Comparison of ENCODE assay signal across 1 cellular context in the genomic region with DNA sequence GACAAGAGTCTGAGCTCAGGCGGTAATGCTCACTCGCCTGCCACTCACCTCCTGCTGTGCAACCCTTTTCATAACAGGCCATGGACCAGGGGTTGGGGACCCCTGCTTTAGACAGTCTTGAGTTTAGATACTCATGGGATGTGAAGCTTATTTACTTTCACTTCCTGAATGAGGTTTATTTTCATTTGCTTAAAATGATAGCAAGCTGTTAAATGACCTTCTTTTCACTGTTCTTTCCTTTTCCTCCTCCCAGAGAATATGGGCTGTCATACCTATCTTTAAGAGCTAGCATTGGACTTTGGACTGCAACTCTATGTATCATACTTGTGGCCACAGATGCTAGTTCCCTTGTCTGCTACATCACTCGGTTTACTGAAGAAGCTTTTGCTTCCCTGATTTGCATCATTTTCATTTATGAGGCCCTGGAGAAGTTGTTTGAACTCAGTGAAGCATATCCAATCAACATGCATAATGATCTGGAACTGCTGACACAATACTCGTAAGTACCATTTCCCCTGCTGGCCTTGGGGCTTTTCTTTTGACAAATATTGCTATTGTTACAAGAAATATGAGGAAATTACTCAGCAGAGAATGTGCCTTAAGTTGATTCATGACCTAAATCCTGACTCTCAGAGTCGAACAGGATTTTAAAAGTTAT.
A peak's percentile ranks its signal among the peaks of the same experiment; 100 is the strongest.
TF ChIP-seq lines count a peak whose summit lies in the region.

No MANE protein-coding gene starts in this region.

TF ChIP-seq in GM12878, 131 proteins besides CTCF, POLR2A, EP300 and RAD21 (continued from another document and continues in another):
- TF ChIP-seq, protein P1, sequence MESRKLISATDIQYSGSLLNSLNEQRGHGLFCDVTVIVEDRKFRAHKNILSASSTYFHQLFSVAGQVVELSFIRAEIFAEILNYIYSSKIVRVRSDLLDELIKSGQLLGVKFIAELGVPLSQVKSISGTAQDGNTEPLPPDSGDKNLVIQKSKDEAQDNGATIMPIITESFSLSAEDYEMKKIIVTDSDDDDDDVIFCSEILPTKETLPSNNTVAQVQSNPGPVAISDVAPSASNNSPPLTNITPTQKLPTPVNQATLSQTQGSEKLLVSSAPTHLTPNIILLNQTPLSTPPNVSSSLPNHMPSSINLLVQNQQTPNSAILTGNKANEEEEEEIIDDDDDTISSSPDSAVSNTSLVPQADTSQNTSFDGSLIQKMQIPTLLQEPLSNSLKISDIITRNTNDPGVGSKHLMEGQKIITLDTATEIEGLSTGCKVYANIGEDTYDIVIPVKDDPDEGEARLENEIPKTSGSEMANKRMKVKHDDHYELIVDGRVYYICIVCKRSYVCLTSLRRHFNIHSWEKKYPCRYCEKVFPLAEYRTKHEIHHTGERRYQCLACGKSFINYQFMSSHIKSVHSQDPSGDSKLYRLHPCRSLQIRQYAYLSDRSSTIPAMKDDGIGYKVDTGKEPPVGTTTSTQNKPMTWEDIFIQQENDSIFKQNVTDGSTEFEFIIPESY (IDR thresholded peaks at IDR 0.05), result no peak
- peak; percentile 58; the same call in 1 of the 2 replicates for TF ChIP-seq FOXK2 (IDR thresholded peaks at IDR 0.05)
- TF ChIP-seq, protein P2, sequence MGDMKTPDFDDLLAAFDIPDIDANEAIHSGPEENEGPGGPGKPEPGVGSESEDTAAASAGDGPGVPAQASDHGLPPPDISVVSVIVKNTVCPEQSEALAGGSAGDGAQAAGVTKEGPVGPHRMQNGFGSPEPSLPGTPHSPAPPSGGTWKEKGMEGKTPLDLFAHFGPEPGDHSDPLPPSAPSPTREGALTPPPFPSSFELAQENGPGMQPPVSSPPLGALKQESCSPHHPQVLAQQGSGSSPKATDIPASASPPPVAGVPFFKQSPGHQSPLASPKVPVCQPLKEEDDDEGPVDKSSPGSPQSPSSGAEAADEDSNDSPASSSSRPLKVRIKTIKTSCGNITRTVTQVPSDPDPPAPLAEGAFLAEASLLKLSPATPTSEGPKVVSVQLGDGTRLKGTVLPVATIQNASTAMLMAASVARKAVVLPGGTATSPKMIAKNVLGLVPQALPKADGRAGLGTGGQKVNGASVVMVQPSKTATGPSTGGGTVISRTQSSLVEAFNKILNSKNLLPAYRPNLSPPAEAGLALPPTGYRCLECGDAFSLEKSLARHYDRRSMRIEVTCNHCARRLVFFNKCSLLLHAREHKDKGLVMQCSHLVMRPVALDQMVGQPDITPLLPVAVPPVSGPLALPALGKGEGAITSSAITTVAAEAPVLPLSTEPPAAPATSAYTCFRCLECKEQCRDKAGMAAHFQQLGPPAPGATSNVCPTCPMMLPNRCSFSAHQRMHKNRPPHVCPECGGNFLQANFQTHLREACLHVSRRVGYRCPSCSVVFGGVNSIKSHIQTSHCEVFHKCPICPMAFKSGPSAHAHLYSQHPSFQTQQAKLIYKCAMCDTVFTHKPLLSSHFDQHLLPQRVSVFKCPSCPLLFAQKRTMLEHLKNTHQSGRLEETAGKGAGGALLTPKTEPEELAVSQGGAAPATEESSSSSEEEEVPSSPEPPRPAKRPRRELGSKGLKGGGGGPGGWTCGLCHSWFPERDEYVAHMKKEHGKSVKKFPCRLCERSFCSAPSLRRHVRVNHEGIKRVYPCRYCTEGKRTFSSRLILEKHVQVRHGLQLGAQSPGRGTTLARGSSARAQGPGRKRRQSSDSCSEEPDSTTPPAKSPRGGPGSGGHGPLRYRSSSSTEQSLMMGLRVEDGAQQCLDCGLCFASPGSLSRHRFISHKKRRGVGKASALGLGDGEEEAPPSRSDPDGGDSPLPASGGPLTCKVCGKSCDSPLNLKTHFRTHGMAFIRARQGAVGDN (IDR thresholded peaks at IDR 0.05), result no peak
- TF ChIP-seq ASH2L (IDR thresholded peaks at IDR 0.05; ENCODE audit: borderline replicate concordance, low read depth), result no peak
- TF ChIP-seq, protein P3, sequence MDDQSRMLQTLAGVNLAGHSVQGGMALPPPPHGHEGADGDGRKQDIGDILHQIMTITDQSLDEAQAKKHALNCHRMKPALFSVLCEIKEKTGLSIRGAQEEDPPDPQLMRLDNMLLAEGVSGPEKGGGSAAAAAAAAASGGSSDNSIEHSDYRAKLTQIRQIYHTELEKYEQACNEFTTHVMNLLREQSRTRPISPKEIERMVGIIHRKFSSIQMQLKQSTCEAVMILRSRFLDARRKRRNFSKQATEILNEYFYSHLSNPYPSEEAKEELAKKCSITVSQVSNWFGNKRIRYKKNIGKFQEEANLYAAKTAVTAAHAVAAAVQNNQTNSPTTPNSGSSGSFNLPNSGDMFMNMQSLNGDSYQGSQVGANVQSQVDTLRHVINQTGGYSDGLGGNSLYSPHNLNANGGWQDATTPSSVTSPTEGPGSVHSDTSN (IDR thresholded peaks at IDR 0.05; ENCODE audit: insufficient replicate concordance, low read depth, low read length), result no peak
- peak; percentile 54 for TF ChIP-seq BCL11A (IDR thresholded peaks at IDR 0.05; ENCODE audit: low read depth, low read length)
- no peak for TF ChIP-seq MTA3 (IDR thresholded peaks at IDR 0.05; ENCODE audit: borderline replicate concordance, low read length)
- TF ChIP-seq, protein P4, sequence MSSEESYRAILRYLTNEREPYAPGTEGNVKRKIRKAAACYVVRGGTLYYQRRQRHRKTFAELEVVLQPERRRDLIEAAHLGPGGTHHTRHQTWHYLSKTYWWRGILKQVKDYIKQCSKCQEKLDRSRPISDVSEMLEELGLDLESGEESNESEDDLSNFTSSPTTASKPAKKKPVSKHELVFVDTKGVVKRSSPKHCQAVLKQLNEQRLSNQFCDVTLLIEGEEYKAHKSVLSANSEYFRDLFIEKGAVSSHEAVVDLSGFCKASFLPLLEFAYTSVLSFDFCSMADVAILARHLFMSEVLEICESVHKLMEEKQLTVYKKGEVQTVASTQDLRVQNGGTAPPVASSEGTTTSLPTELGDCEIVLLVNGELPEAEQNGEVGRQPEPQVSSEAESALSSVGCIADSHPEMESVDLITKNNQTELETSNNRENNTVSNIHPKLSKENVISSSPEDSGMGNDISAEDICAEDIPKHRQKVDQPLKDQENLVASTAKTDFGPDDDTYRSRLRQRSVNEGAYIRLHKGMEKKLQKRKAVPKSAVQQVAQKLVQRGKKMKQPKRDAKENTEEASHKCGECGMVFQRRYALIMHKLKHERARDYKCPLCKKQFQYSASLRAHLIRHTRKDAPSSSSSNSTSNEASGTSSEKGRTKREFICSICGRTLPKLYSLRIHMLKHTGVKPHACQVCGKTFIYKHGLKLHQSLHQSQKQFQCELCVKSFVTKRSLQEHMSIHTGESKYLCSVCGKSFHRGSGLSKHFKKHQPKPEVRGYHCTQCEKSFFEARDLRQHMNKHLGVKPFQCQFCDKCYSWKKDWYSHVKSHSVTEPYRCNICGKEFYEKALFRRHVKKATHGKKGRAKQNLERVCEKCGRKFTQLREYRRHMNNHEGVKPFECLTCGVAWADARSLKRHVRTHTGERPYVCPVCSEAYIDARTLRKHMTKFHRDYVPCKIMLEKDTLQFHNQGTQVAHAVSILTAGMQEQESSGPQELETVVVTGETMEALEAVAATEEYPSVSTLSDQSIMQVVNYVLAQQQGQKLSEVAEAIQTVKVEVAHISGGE (CRISPR knock-in tag; IDR thresholded peaks at IDR 0.05), result no peak
- TF ChIP-seq CBX3 (IDR thresholded peaks at IDR 0.05; ENCODE audit: borderline replicate concordance, low read depth), result no peak
- TF ChIP-seq TAF1 (IDR thresholded peaks at IDR 0.05; ENCODE audit: borderline replicate concordance, low read depth, low read length), result no peak
- no peak for TF ChIP-seq HDAC2 (IDR thresholded peaks at IDR 0.05)
- no peak for TF ChIP-seq TBL1XR1 (IDR thresholded peaks at IDR 0.05; ENCODE audit: low read depth, low read length)
- TF ChIP-seq MEF2A (IDR thresholded peaks at IDR 0.05; ENCODE audit: insufficient read depth, low read depth, low read length), result no peak
- TF ChIP-seq, protein P5, sequence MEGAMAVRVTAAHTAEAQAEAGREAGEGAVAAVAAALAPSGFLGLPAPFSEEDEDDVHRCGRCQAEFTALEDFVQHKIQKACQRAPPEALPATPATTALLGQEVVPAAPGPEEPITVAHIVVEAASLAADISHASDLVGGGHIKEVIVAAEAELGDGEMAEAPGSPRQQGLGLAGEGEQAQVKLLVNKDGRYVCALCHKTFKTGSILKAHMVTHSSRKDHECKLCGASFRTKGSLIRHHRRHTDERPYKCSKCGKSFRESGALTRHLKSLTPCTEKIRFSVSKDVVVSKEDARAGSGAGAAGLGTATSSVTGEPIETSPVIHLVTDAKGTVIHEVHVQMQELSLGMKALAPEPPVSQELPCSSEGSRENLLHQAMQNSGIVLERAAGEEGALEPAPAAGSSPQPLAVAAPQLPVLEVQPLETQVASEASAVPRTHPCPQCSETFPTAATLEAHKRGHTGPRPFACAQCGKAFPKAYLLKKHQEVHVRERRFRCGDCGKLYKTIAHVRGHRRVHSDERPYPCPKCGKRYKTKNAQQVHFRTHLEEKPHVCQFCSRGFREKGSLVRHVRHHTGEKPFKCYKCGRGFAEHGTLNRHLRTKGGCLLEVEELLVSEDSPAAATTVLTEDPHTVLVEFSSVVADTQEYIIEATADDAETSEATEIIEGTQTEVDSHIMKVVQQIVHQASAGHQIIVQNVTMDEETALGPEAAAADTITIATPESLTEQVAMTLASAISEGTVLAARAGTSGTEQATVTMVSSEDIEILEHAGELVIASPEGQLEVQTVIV (IDR thresholded peaks at IDR 0.05; ENCODE audit: borderline replicate concordance, partially characterized antibody), result no peak
- TF ChIP-seq, protein P6, sequence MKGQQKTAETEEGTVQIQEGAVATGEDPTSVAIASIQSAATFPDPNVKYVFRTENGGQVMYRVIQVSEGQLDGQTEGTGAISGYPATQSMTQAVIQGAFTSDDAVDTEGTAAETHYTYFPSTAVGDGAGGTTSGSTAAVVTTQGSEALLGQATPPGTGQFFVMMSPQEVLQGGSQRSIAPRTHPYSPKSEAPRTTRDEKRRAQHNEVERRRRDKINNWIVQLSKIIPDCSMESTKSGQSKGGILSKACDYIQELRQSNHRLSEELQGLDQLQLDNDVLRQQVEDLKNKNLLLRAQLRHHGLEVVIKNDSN (IDR thresholded peaks at IDR 0.05; ENCODE audit: borderline replicate concordance, extremely low read length, insufficient read depth, low read depth, low read length), result no peak
- no peak for TF ChIP-seq YY1 (IDR thresholded peaks at IDR 0.05; ENCODE audit: low read depth, low read length)
- no peak for TF ChIP-seq ZNF622 (IDR thresholded peaks at IDR 0.05)
- no peak for TF ChIP-seq SRF (IDR thresholded peaks at IDR 0.05; ENCODE audit: low read depth in 2 of 2, low read length in 2 of 2)
- TF ChIP-seq IKZF1 (conservative IDR thresholded peaks at IDR 0.05), result peak; percentile 90
- no peak for TF ChIP-seq ZNF274 (IDR thresholded peaks at IDR 0.05; ENCODE audit: insufficient read depth, insufficient read length)
- TF ChIP-seq KLF5 (IDR thresholded peaks at IDR 0.05; ENCODE audit: partially characterized antibody), result no peak
- no peak for TF ChIP-seq CEBPB (IDR thresholded peaks at IDR 0.05; ENCODE audit: borderline replicate concordance in 1 of 2, low read depth in 2 of 2, low read length in 2 of 2)
- no peak for TF ChIP-seq CREM (IDR thresholded peaks at IDR 0.05; ENCODE audit: low read depth)
- TF ChIP-seq, protein P7, sequence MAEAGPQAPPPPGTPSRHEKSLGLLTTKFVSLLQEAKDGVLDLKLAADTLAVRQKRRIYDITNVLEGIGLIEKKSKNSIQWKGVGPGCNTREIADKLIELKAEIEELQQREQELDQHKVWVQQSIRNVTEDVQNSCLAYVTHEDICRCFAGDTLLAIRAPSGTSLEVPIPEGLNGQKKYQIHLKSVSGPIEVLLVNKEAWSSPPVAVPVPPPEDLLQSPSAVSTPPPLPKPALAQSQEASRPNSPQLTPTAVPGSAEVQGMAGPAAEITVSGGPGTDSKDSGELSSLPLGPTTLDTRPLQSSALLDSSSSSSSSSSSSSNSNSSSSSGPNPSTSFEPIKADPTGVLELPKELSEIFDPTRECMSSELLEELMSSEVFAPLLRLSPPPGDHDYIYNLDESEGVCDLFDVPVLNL (IDR thresholded peaks at IDR 0.05; ENCODE audit: low read depth, low read length), result no peak
- no peak for TF ChIP-seq YBX1 (IDR thresholded peaks at IDR 0.05)
- peak; percentile 84 for TF ChIP-seq NBN (IDR thresholded peaks at IDR 0.05)
- 0 out of 2 replicates have a peak, but pooled peaks have one; percentile 29 for TF ChIP-seq CREB1 (IDR thresholded peaks at IDR 0.05; ENCODE audit: low read depth)
- peak; percentile 36; the same call in 1 of the 2 replicates for TF ChIP-seq NFIC (IDR thresholded peaks at IDR 0.05; ENCODE audit: low read depth, low read length)
- TF ChIP-seq, protein P8, sequence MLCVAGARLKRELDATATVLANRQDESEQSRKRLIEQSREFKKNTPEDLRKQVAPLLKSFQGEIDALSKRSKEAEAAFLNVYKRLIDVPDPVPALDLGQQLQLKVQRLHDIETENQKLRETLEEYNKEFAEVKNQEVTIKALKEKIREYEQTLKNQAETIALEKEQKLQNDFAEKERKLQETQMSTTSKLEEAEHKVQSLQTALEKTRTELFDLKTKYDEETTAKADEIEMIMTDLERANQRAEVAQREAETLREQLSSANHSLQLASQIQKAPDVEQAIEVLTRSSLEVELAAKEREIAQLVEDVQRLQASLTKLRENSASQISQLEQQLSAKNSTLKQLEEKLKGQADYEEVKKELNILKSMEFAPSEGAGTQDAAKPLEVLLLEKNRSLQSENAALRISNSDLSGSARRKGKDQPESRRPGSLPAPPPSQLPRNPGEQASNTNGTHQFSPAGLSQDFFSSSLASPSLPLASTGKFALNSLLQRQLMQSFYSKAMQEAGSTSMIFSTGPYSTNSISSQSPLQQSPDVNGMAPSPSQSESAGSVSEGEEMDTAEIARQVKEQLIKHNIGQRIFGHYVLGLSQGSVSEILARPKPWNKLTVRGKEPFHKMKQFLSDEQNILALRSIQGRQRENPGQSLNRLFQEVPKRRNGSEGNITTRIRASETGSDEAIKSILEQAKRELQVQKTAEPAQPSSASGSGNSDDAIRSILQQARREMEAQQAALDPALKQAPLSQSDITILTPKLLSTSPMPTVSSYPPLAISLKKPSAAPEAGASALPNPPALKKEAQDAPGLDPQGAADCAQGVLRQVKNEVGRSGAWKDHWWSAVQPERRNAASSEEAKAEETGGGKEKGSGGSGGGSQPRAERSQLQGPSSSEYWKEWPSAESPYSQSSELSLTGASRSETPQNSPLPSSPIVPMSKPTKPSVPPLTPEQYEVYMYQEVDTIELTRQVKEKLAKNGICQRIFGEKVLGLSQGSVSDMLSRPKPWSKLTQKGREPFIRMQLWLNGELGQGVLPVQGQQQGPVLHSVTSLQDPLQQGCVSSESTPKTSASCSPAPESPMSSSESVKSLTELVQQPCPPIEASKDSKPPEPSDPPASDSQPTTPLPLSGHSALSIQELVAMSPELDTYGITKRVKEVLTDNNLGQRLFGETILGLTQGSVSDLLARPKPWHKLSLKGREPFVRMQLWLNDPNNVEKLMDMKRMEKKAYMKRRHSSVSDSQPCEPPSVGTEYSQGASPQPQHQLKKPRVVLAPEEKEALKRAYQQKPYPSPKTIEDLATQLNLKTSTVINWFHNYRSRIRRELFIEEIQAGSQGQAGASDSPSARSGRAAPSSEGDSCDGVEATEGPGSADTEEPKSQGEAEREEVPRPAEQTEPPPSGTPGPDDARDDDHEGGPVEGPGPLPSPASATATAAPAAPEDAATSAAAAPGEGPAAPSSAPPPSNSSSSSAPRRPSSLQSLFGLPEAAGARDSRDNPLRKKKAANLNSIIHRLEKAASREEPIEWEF (IDR thresholded peaks at IDR 0.05; ENCODE audit: insufficient replicate concordance, low read depth, low read length), result no peak
- TF ChIP-seq FOS (IDR thresholded peaks at IDR 0.05; ENCODE audit: borderline replicate concordance, extremely low read depth, insufficient read length), result no peak
- TF ChIP-seq PAX8 (IDR thresholded peaks at IDR 0.05), result peak; percentile 99
- TF ChIP-seq SREBF2 (IDR thresholded peaks at IDR 0.05; ENCODE audit: low read length), result no peak
